ENCODE assay signal across 29 cellular contexts in genomic region chr5:3844266-3844665, GRCh38.
"Had no signal": no experiment of that assay in that cellular context is flagged by ENCODE, and none has a peak within 500 bp of the region (broad histone marks: within the 10 kb centered on the region; RNA-seq: fewer than 3 reads in every experiment).

No MANE protein-coding gene starts in this region.

- H3K9me3 Mint-ChIP-seq: activated naive CD4-positive, alpha-beta T cell treated with anti-CD3 and anti-CD28 coated beads, Interleukin-2, amount 50 U/mL, for 24 hours had no signal

- ATAC-seq: activated CD4-positive, CD25-positive, alpha-beta regulatory T cell treated with anti-CD3 and anti-CD28 coated beads, Interleukin-2, amount 50 U/mL, for 24 hours; activated CD8-positive, alpha-beta T cell treated with anti-CD3 and anti-CD28 coated beads for 36 hours; activated T-cell treated with anti-CD3 and anti-CD28 coated beads, Interleukin-2, amount 50 U/mL, for 72 hours; K562; Panc1; Right ventricle myocardium inferior had no signal

- H3K27ac ChIP-seq: brain microvascular endothelial cell, cardiac muscle cell, SJCRH30 had no signal

- H3K4me3 Mint-ChIP-seq: activated CD8-positive, alpha-beta T cell treated with anti-CD3 and anti-CD28 coated beads for 36 hours; activated naive CD4-positive, alpha-beta T cell treated with anti-CD3 and anti-CD28 coated beads, Interleukin-2, amount 50 U/mL, for 24 hours; activated T-cell treated with anti-CD3 and anti-CD28 coated beads, Interleukin-2, amount 50 U/mL, for 72 hours had no signal

- H3K4me2 ChIP-seq: SK-N-SH had no signal

- H3K27me3 ChIP-seq: brain microvascular endothelial cell, cardiac muscle cell, SJCRH30 had no signal

- H3K4me1 ChIP-seq: SJCRH30 had no signal

- H3K4me1 Mint-ChIP-seq: activated naive CD4-positive, alpha-beta T cell treated with anti-CD3 and anti-CD28 coated beads, Interleukin-2, amount 50 U/mL, for 24 hours had no signal

- H3K36me3 Mint-ChIP-seq: activated naive CD4-positive, alpha-beta T cell treated with anti-CD3 and anti-CD28 coated beads, Interleukin-2, amount 50 U/mL, for 24 hours had no signal

- H3K36me3 ChIP-seq: brain microvascular endothelial cell, cardiac muscle cell, SJCRH30 had no signal

- H3K9ac ChIP-seq: SK-N-SH had no signal

- H3K27me3 Mint-ChIP-seq: activated CD8-positive, alpha-beta T cell treated with anti-CD3 and anti-CD28 coated beads for 36 hours; activated naive CD4-positive, alpha-beta T cell treated with anti-CD3 and anti-CD28 coated beads, Interleukin-2, amount 50 U/mL, for 24 hours had no signal

- DNase-seq: activated CD4-positive, alpha-beta T cell treated with anti-CD3 and anti-CD28 coated beads for 4 hours; activated CD8-positive, alpha-beta memory T cell treated with anti-CD3 and anti-CD28 coated beads, Interleukin-2, amount 50 U/mL, for 4 hours; activated CD8-positive, alpha-beta T cell treated with anti-CD3 and anti-CD28 coated beads for 36 hours; activated T-cell treated with anti-CD3 and anti-CD28 coated beads, Interleukin-2, amount 50 U/mL, for 72 hours; aorta; brain microvascular endothelial cell; cerebellar nuclear complex; Karpas-422; MM.1S; NCI-H1105; NCI-H1436; NCI-H187 treated with DMSO at 0.1 percent for 48 hours; NCI-H2081 treated with DMSO at 0.1 percent for 48 hours; NCI-H2171 treated with DMSO at 0.1 percent for 48 hours; NCI-H226; NCI-H510A; NCI-H526 treated with DMSO at 0.1 percent for 48 hours; NCI-H82; OCI-M1; RPMI8226; SJCRH30; SK-N-SH; SW 1271 had no signal

- H3K4me3 ChIP-seq: cardiac muscle cell, K562, SJCRH30 had no signal

- H3K27ac Mint-ChIP-seq: activated CD8-positive, alpha-beta T cell treated with anti-CD3 and anti-CD28 coated beads for 36 hours; activated naive CD4-positive, alpha-beta T cell treated with anti-CD3 and anti-CD28 coated beads, Interleukin-2, amount 50 U/mL, for 24 hours; activated T-cell treated with anti-CD3 and anti-CD28 coated beads, Interleukin-2, amount 50 U/mL, for 72 hours had no signal

- H3K9me3 ChIP-seq: SJCRH30, SK-N-SH had no signal
